ENCODE assay signal across 1 cellular context in the genomic region with DNA sequence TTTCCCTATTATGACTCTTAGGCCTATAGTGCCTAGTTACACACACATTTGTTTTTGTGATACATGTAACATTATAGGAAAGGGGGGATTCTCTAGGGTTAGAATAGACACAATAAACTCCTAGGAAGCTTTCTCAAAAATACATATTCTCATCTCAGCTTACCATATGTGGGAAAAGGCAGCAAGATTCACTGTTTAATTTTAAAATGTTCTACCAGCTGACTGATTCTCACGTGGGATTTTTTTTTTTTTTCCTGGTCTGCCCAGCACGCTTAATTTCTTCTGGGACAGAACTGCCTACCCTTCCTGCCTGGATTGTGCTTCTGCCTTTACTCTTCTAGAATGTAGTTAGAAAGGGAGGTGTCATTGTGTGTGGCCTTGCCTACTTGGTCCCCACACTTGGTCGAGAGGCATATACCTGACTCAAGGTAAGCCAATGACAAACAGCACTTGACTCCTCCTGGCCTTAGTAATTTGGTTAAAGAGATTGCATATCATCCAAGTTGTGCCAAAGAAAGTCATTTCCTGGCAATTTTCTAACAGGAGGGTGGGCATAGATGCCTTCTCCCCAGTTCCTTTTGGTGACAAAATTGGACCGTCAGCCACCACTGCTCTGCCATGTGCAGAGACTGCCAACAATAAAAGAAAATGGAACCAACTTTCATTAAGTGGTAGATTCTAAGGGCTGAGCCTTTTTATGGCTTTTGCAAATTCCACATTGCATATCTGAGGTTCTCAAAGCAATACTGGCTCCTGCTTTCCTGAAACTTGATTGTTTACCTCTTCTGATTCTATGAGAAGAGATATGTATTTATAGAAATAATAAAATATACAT.
TF ChIP-seq lines count a peak whose summit lies in the region.

No MANE protein-coding gene starts in this region.

TF ChIP-seq in K562, 482 proteins besides CTCF, POLR2A, EP300 and RAD21 (continued from another document):
- no peak for TF ChIP-seq PYGO2 (tag; IDR thresholded peaks at IDR 0.05)
- TF ChIP-seq THRA (IDR thresholded peaks at IDR 0.05): no peak
- no peak for TF ChIP-seq DEAF1 (CRISPR knock-in tag; IDR thresholded peaks at IDR 0.05)
- TF ChIP-seq ZNF77 (CRISPR knock-in tag; IDR thresholded peaks at IDR 0.05): no peak
- TF ChIP-seq HNRNPUL1 (IDR thresholded peaks at IDR 0.05; ENCODE audit: low read length): no peak
- no peak for TF ChIP-seq SAFB (IDR thresholded peaks at IDR 0.05; ENCODE audit: borderline replicate concordance, low read depth, low read length)
- TF ChIP-seq MLX (CRISPR knock-in tag; conservative IDR thresholded peaks at IDR 0.05): no peak
- no peak for TF ChIP-seq MGA (IDR thresholded peaks at IDR 0.05)
- TF ChIP-seq RBM22 (IDR thresholded peaks at IDR 0.05; ENCODE audit: low read depth, low read length, poor library complexity, severe bottlenecking): no peak
